In genomic region chr9:71819115-71819739, GRCh38 we compare ENCODE assay signal across 8 cellular contexts. TPM values are rescaled to one million over a fixed set of nuclear protein-coding genes. Genes with fewer than 3 reads are reported as not detected.
DNase-seq lines count a peak whose midpoint lies in the region; ATAC-seq and TF ChIP-seq lines count a peak whose summit lies in the region.

No MANE protein-coding gene starts in this region.

- no peaks in the 10 kb centered on the region for H3K27me3 Mint-ChIP-seq in central memory CD8-positive, alpha-beta T cell

- H3K4me1 ChIP-seq in RWPE2 (ENCODE audit: insufficient read depth, poor library complexity, severe bottlenecking): no peaks in the 10 kb centered on the region
- H3K4me1 ChIP-seq in lung (ENCODE audit: control insufficient read depth in 2 of 2, insufficient read depth in 2 of 2, low read length in 2 of 2): no peaks in the 10 kb centered on the region
- peaks cover 0 to 29% (median 14%) of the 10 kb centered on the region in 4 donors for H3K4me1 ChIP-seq in tibial artery

- ATAC-seq in RWPE2 (ENCODE audit: low read depth): no peak
- no peak for ATAC-seq in central memory CD8-positive, alpha-beta T cell (replicated peaks; ENCODE audit: extremely low read depth, poor library complexity, severe bottlenecking)
- no peak for ATAC-seq in lung (ENCODE audit: insufficient read depth, low FRiP score)
- ATAC-seq in GM21825 (IDR thresholded peaks at IDR 0.05; ENCODE audit: unreplicated experiment): no peak

- H3K27ac Mint-ChIP-seq in central memory CD8-positive, alpha-beta T cell (ENCODE audit: low read depth): no peak overlapping the region

- H3K9me3 ChIP-seq in RWPE2 (ENCODE audit: severe bottlenecking): no peaks in the 10 kb centered on the region
- no peaks in the 10 kb centered on the region for H3K9me3 ChIP-seq in lung (ENCODE audit: control insufficient read depth in 2 of 2, insufficient read depth in 1 of 2, low read length in 1 of 2)
- H3K9me3 ChIP-seq in tibial artery: no peaks in the 10 kb centered on the region

- H3K27me3 ChIP-seq in GM06990 (replicated peaks; ENCODE audit: control insufficient read depth, insufficient read depth, low read length) (no peaks in the 10 kb centered on the region), RWPE2 (ENCODE audit: insufficient read depth, poor library complexity, severe bottlenecking) (no peaks in the 10 kb centered on the region), lung (ENCODE audit: control insufficient read depth, insufficient read depth) (no peaks in the 10 kb centered on the region), tibial artery (no peaks in the 10 kb centered on the region)

- no peak overlapping the region for H3K4me3 Mint-ChIP-seq in central memory CD8-positive, alpha-beta T cell

- H3K36me3 Mint-ChIP-seq in central memory CD8-positive, alpha-beta T cell (ENCODE audit: insufficient read depth): no peaks in the 10 kb centered on the region

- H3K4me1 Mint-ChIP-seq in central memory CD8-positive, alpha-beta T cell: peaks cover 17% of the 10 kb centered on the region

- H3K4me3 ChIP-seq in GM06990 (replicated peaks; ENCODE audit: low read depth, low read length) (no peak overlapping the region), RWPE2 (ENCODE audit: severe bottlenecking) (no peak overlapping the region), lung (no peak overlapping the region), tibial artery (no peak overlapping the region)

- WGBS in lung, 2 donors: 84 to 87% methylated on average over 8 of the region's 8 CpGs

- TF ChIP-seq CTCF in GM06990 (IDR thresholded peaks at IDR 0.05; ENCODE audit: insufficient read depth, low read length, poor library complexity, severe bottlenecking) (peak; percentile 65), RWPE2 (IDR thresholded peaks at IDR 0.05; ENCODE audit: poor library complexity, severe bottlenecking) (peak; percentile 91), lung (IDR thresholded peaks at IDR 0.05; ENCODE audit: control extremely low read depth, extremely low read depth) (peak; percentile 58), tibial artery (IDR thresholded peaks at IDR 0.05) (peak; percentile 56 to 72)

- H3K9me3 Mint-ChIP-seq in central memory CD8-positive, alpha-beta T cell: no peaks in the 10 kb centered on the region

- DNase-seq in AG08395 (ENCODE audit: low spot score): peak; percentile 35
- no peak for DNase-seq in GM06990 (ENCODE audit: extremely low read depth, insufficient read length)
- no peak for DNase-seq in RWPE2 (ENCODE audit: low spot score)
- peak; percentile 15 to 39 for DNase-seq in central memory CD8-positive, alpha-beta T cell (ENCODE audit: low spot score in 2 of 2)
- no peak for DNase-seq in lung (ENCODE audit: low spot score)
- peak in 1 of 2 donors; percentile 22 for DNase-seq in tibial artery
- no peak for DNase-seq in putamen (ENCODE audit: low spot score)

- H3K36me3 ChIP-seq in GM06990 (ENCODE audit: control insufficient read depth, insufficient read depth, low read length): no peaks in the 10 kb centered on the region
- no peaks in the 10 kb centered on the region for H3K36me3 ChIP-seq in RWPE2 (ENCODE audit: low read depth)
- H3K36me3 ChIP-seq in lung (ENCODE audit: control insufficient read depth in 2 of 2, insufficient read depth in 2 of 2, low read length in 2 of 2): no peaks in the 10 kb centered on the region
- no peaks in the 10 kb centered on the region for H3K36me3 ChIP-seq in tibial artery

- H3K27ac ChIP-seq in RWPE2 (ENCODE audit: poor library complexity, severe bottlenecking): no peak overlapping the region
- H3K27ac ChIP-seq in lung (ENCODE audit: low read depth in 1 of 2, low read length in 1 of 2): no peak overlapping the region
- no peak overlapping the region for H3K27ac ChIP-seq in tibial artery

- intact Hi-C loops in tibial artery (cut with DNase I; ENCODE audit: low total_unique reads): loop anchor here (10.0 kb wide), 1 partner anchor 96 kb away; the partner anchor contains the start of genes ABHD17B and C9orf85

RNA-seq across cellular contexts. Expression of gene CEMIP2, which starts 50.9 kb away (rescaled TPM):
- 100 to 1,000 TPM in 1 of 2 donors, 10 to 100 TPM in 1; 90.3 to 150 TPM for total RNA-seq in lung
- polyA plus RNA-seq in lung: 10 to 100 TPM; 37.3 to 89.5 TPM

Comparison
In these comparisons a context has a peak if more than half of its experiments do, and no peak if none do; other contexts are left out.
1. DNase-seq: peak in AG08395 (single experiment) and central memory CD8-positive, alpha-beta T cell (2 of 2); none in GM06990 (single experiment), RWPE2 (single experiment), lung (single experiment) and putamen (single experiment).
2. Peak in every context shown above with its lines, with median percentiles within 50 percentile points of each other: CTCF ChIP-seq.